Comparison of ENCODE assay signal across 1 cellular context in the genomic region with DNA sequence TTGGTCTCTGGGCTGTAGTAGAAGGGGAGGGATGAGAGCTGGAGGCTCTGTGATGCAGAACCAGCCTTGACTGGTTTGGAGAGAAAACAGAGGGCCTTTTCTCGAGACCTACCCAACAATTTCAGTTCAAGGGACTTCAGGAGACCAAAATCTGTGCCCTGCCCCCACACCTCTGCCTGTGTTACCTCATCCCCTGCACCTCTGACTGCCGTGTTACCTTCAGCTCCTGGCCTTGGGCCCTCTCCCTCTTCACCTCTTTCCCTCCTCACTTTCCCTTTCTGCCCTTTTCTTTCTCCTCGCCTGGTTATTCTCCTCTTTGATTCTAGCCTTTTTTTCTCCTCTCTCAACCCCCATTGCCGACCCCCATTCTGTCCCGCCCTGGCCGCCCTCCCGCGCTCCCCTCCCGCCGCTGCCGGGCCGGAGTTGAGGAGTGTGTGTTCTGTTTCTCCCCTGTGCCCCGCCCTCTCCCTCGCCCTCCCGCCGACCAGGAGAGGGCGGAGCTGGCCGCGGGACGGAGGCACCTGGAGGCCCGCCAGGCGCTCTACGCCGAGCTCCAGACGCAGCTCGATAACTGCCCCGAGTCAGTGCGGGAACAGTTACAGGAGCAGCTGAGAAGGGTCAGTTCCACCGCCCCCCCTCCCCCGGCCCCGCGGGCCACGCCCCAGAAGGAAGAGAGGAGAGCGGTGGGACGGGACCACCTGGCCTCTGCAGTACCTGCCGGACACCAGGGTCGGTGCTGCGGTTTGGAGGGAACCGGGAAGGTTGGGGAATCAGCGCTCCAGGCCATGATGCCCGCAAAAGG.
TF ChIP-seq lines count a peak whose summit lies in the region.

No MANE protein-coding gene starts in this region.

TF ChIP-seq in HepG2, 621 proteins besides CTCF, POLR2A, EP300 and RAD21 (continued from another document):
- TF ChIP-seq, protein P1, sequence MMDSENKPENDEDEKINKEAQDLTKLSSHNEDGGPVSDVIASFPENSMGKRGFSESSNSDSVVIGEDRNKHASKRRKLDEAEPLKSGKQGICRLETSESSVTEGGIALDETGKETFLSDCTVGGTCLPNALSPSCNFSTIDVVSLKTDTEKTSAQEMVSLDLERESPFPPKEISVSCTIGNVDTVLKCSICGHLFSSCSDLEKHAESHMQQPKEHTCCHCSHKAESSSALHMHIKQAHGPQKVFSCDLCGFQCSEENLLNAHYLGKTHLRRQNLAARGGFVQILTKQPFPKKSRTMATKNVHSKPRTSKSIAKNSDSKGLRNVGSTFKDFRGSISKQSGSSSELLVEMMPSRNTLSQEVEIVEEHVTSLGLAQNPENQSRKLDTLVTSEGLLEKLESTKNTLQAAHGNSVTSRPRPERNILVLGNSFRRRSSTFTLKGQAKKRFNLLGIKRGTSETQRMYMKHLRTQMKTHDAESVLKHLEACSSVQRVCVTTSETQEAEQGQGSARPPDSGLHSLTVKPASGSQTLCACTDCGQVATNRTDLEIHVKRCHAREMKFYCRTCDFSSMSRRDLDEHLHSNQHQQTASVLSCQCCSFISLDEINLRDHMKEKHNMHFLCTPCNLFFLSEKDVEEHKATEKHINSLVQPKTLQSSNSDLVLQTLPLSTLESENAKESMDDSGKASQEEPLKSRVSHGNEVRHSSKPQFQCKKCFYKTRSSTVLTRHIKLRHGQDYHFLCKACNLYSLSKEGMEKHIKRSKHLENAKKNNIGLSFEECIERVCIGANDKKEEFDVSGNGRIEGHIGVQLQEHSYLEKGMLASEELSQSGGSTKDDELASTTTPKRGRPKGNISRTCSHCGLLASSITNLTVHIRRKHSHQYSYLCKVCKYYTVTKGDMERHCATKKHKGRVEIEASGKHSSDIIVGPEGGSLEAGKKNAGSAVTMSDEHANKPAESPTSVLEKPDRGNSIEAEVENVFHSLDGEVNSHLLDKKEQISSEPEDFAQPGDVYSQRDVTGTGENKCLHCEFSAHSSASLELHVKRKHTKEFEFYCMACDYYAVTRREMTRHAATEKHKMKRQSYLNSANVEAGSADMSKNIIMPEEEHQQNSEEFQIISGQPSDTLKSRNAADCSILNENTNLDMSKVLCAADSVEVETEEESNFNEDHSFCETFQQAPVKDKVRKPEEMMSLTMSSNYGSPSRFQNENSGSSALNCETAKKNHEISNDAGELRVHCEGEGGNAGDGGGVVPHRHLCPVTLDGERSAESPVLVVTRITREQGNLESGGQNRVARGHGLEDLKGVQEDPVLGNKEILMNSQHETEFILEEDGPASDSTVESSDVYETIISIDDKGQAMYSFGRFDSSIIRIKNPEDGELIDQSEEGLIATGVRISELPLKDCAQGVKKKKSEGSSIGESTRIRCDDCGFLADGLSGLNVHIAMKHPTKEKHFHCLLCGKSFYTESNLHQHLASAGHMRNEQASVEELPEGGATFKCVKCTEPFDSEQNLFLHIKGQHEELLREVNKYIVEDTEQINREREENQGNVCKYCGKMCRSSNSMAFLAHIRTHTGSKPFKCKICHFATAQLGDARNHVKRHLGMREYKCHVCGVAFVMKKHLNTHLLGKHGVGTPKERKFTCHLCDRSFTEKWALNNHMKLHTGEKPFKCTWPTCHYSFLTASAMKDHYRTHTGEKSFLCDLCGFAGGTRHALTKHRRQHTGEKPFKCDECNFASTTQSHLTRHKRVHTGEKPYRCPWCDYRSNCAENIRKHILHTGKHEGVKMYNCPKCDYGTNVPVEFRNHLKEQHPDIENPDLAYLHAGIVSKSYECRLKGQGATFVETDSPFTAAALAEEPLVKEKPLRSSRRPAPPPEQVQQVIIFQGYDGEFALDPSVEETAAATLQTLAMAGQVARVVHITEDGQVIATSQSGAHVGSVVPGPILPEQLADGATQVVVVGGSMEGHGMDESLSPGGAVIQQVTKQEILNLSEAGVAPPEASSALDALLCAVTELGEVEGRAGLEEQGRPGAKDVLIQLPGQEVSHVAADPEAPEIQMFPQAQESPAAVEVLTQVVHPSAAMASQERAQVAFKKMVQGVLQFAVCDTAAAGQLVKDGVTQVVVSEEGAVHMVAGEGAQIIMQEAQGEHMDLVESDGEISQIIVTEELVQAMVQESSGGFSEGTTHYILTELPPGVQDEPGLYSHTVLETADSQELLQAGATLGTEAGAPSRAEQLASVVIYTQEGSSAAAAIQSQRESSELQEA (CRISPR knock-in tag; IDR thresholded peaks at IDR 0.05; ENCODE audit: not compliant biosample characterization), result no peak
- TF ChIP-seq THAP11 (CRISPR knock-in tag; IDR thresholded peaks at IDR 0.05) (no peak), KLF16 (CRISPR knock-in tag; IDR thresholded peaks at IDR 0.05) (no peak)
- TF ChIP-seq, protein P2, sequence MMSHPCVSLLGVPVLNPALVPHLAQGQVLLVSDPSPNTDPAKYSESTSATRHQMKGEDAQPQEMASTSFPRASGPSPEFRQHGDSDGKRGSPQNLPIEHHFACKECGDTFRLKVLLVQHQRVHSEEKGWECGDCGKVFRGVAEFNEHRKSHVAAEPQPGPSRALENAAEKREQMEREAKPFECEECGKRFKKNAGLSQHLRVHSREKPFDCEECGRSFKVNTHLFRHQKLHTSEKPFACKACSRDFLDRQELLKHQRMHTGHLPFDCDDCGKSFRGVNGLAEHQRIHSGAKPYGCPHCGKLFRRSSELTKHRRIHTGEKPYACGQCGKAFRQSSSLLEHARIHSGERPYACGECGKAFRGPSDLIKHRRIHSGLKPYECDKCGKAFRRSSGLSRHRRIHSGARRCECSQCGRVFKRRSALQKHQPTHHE (CRISPR knock-in tag; IDR thresholded peaks at IDR 0.05; ENCODE audit: borderline replicate concordance), result no peak
- TF ChIP-seq, protein P3, sequence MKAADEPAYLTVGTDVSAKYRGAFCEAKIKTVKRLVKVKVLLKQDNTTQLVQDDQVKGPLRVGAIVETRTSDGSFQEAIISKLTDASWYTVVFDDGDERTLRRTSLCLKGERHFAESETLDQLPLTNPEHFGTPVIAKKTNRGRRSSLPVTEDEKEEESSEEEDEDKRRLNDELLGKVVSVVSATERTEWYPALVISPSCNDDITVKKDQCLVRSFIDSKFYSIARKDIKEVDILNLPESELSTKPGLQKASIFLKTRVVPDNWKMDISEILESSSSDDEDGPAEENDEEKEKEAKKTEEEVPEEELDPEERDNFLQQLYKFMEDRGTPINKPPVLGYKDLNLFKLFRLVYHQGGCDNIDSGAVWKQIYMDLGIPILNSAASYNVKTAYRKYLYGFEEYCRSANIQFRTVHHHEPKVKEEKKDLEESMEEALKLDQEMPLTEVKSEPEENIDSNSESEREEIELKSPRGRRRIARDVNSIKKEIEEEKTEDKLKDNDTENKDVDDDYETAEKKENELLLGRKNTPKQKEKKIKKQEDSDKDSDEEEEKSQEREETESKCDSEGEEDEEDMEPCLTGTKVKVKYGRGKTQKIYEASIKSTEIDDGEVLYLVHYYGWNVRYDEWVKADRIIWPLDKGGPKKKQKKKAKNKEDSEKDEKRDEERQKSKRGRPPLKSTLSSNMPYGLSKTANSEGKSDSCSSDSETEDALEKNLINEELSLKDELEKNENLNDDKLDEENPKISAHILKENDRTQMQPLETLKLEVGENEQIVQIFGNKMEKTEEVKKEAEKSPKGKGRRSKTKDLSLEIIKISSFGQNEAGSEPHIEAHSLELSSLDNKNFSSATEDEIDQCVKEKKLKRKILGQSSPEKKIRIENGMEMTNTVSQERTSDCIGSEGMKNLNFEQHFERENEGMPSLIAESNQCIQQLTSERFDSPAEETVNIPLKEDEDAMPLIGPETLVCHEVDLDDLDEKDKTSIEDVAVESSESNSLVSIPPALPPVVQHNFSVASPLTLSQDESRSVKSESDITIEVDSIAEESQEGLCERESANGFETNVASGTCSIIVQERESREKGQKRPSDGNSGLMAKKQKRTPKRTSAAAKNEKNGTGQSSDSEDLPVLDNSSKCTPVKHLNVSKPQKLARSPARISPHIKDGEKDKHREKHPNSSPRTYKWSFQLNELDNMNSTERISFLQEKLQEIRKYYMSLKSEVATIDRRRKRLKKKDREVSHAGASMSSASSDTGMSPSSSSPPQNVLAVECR (CRISPR knock-in tag; IDR thresholded peaks at IDR 0.05; ENCODE audit: borderline replicate concordance), result peak; percentile 29; the same call in 1 of the 2 replicates
- TF ChIP-seq, protein P4, sequence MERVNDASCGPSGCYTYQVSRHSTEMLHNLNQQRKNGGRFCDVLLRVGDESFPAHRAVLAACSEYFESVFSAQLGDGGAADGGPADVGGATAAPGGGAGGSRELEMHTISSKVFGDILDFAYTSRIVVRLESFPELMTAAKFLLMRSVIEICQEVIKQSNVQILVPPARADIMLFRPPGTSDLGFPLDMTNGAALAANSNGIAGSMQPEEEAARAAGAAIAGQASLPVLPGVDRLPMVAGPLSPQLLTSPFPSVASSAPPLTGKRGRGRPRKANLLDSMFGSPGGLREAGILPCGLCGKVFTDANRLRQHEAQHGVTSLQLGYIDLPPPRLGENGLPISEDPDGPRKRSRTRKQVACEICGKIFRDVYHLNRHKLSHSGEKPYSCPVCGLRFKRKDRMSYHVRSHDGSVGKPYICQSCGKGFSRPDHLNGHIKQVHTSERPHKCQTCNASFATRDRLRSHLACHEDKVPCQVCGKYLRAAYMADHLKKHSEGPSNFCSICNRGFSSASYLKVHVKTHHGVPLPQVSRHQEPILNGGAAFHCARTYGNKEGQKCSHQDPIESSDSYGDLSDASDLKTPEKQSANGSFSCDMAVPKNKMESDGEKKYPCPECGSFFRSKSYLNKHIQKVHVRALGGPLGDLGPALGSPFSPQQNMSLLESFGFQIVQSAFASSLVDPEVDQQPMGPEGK (CRISPR knock-in tag; IDR thresholded peaks at IDR 0.05), result peak; percentile 49
